In the genomic region with DNA sequence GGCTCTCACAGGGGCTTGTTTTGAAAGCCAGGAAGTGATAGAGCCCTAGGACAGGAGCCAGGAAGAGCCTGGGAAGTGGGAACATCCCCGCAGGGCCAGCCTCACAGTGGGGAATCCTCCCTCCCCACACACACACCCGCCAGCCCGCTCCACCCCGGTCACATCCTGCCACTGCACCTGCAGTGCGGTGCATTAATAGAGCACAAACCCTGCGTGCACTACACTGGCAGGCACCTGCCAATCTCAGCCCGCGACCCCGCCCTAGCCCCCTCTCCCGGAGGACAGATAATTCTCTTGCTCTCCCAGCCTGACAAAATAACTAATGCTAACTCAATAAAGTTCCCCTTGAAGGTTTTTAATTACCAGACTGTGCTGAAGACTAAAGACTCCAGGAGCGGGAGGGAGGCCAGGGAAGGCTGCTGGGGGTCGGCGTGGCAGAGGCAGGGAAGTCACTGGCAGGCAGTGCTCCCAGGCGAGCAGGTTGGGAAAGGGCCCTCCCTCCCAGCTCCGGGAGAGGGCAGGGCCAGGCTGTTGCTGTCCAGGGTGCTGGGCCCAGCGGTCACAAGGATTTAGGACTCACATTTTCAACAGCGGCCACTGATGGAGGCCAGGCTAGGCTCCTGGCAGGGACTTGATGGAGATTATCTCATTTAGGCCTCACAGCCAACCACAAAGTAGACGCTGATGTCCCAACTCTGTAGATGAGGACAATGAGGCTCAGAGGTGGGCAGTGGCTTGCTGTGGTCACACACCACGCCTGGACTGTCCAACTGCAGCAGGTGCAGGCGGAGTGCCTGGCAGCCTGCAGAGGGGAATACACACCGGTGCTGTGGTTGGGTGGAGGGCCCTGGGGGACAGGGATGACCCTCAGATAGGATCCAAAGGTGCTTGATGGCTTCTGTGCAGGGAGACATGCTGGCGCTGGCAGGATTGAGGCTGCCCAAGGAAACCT, we compare ENCODE assay signal across 8 cellular contexts. TPM values are rescaled to one million over a fixed set of nuclear protein-coding genes. Genes with fewer than 3 reads are reported as not detected.
DNase-seq lines count a peak whose midpoint lies in the region; ATAC-seq and TF ChIP-seq lines count a peak whose summit lies in the region.

No MANE protein-coding gene starts in this region.

- peaks cover 50% of the 10 kb centered on the region for H3K4me1 Mint-ChIP-seq in stimulated activated naive CD8-positive, alpha-beta T cell treated with anti-CD3 and anti-CD28 coated beads, Interleukin-15, amount 100 ng/mL, for 72 hours

- H3K36me3 ChIP-seq in fibroblast of lung (ENCODE audit: control insufficient read depth, insufficient read depth, low read length), result no peaks in the 10 kb centered on the region
- no peaks in the 10 kb centered on the region for H3K36me3 ChIP-seq in stomach

- H3K9me3 ChIP-seq in fibroblast of lung (ENCODE audit: control insufficient read depth, insufficient read depth, low read depth, low read length) (no peaks in the 10 kb centered on the region), stomach (no peaks in the 10 kb centered on the region)

- H3K27me3 Mint-ChIP-seq in stimulated activated naive CD8-positive, alpha-beta T cell treated with anti-CD3 and anti-CD28 coated beads, Interleukin-15, amount 100 ng/mL, for 72 hours, result no peaks in the 10 kb centered on the region

- H3K4me3 ChIP-seq in fibroblast of lung (replicated peaks in 1 of 4; ENCODE audit: control extremely low read depth in 1 of 4, insufficient read depth in 1 of 4, low read depth in 3 of 4, low read length in 4 of 4), result no peak overlapping the region
- no peak overlapping the region for H3K4me3 ChIP-seq in stomach

- no peak for TF ChIP-seq EP300 in stomach (IDR thresholded peaks at IDR 0.05)

- H3K9me3 Mint-ChIP-seq in stimulated activated naive CD8-positive, alpha-beta T cell treated with anti-CD3 and anti-CD28 coated beads, Interleukin-15, amount 100 ng/mL, for 72 hours, result no peaks in the 10 kb centered on the region

- H3K27ac ChIP-seq in fibroblast of lung (ENCODE audit: insufficient read depth, low read length), result no peak overlapping the region
- no peak overlapping the region for H3K27ac ChIP-seq in stomach

- TF ChIP-seq POLR2A in stomach (IDR thresholded peaks at IDR 0.05), result no peak

- no peak overlapping the region for H3K9ac ChIP-seq in fibroblast of lung (ENCODE audit: insufficient read depth, low read length)

- H3K27me3 ChIP-seq in fibroblast of lung (ENCODE audit: control insufficient read depth, insufficient read depth, low read length) (no peaks in the 10 kb centered on the region), stomach (no peaks in the 10 kb centered on the region)

- no peak for ATAC-seq in stimulated activated naive CD8-positive, alpha-beta T cell treated with anti-CD3 and anti-CD28 coated beads, Interleukin-15, amount 100 ng/mL, for 72 hours
- no peak for ATAC-seq in stimulated activated naive CD8-positive, alpha-beta T cell treated with anti-CD3 and anti-CD28 coated beads, Interleukin-15, Interleukin-2, amounts not matched to agents 100 U/mL and 50 U/mL, for 24 hours
- ATAC-seq in SK-N-SH treated with all-trans-retinoic acid at 6 μM for 48 hours (peak; percentile 58), GM19324 (IDR thresholded peaks at IDR 0.05; ENCODE audit: low FRiP score, unreplicated experiment) (no peak), HG03460 (IDR thresholded peaks at IDR 0.05; ENCODE audit: unreplicated experiment) (no peak), GM21360 (IDR thresholded peaks at IDR 0.05; ENCODE audit: unreplicated experiment) (no peak)

- no peaks in the 10 kb centered on the region for H3K4me1 ChIP-seq in fibroblast of lung (ENCODE audit: control insufficient read depth, extremely low read depth, insufficient read depth, low read length)
- peaks cover 0 to 21% (median 11%) of the 10 kb centered on the region in 4 donors for H3K4me1 ChIP-seq in stomach

- H3K4me3 Mint-ChIP-seq in stimulated activated naive CD8-positive, alpha-beta T cell treated with anti-CD3 and anti-CD28 coated beads, Interleukin-15, amount 100 ng/mL, for 72 hours, result no peak overlapping the region

- TF ChIP-seq CTCF in fibroblast of lung (conservative IDR thresholded peaks at IDR 0.05 in 1 of 2, IDR thresholded peaks at IDR 0.05 in 1 of 2; ENCODE audit: low read depth in 1 of 2, low read length in 2 of 2) (no peak), stomach (IDR thresholded peaks at IDR 0.05) (no peak)

- H3K79me2 ChIP-seq in fibroblast of lung (ENCODE audit: control insufficient read depth, insufficient read depth, low read length), result no peaks in the 10 kb centered on the region

- H4K20me1 ChIP-seq in fibroblast of lung (ENCODE audit: control insufficient read depth, extremely low read depth, insufficient read depth, low read length), result no peaks in the 10 kb centered on the region

- no peak overlapping the region for H2AFZ ChIP-seq in fibroblast of lung (ENCODE audit: low read length)

- intact Hi-C loops in stomach (cut with DNase I; ENCODE audit: low total_unique reads), result no loop called here

- no peak for DNase-seq in stimulated activated naive CD8-positive, alpha-beta T cell treated with anti-CD3 and anti-CD28 coated beads, Interleukin-15, amount 100 ng/mL, for 72 hours
- no peak for DNase-seq in stimulated activated naive CD8-positive, alpha-beta T cell treated with anti-CD3 and anti-CD28 coated beads, Interleukin-15, Interleukin-2, amounts not matched to agents 100 U/mL and 50 U/mL, for 24 hours
- peak; percentile 36 to 47 for DNase-seq in fibroblast of lung (ENCODE audit: low read depth in 2 of 2)
- DNase-seq in stomach, result peak; percentile 38

- peak overlapping the region; percentile 37 to 65 for H3K27ac Mint-ChIP-seq in stimulated activated naive CD8-positive, alpha-beta T cell treated with anti-CD3 and anti-CD28 coated beads, Interleukin-15, amount 100 ng/mL, for 72 hours

- WGBS in stomach, 5 donors, result 38 to 53% (median 44%) methylated on average over 16 to 22 of the region's 22 CpGs

- no peak overlapping the region for H3K4me2 ChIP-seq in fibroblast of lung (ENCODE audit: extremely low read depth, insufficient read depth, low read length)

TF ChIP-seq in SK-N-SH treated with all-trans-retinoic acid at 6 μM for 48 hours, 23 proteins besides CTCF, POLR2A, EP300 and RAD21 (continues in another document):
- TF ChIP-seq PATZ1 (CRISPR knock-in tag; IDR thresholded peaks at IDR 0.05; ENCODE audit: borderline replicate concordance) (no peak), ARNTL (CRISPR knock-in tag; IDR thresholded peaks at IDR 0.05; ENCODE audit: borderline replicate concordance, low read depth) (no peak), BACH2 (CRISPR knock-in tag; IDR thresholded peaks at IDR 0.05; ENCODE audit: borderline replicate concordance) (no peak), RARB (CRISPR knock-in tag; IDR thresholded peaks at IDR 0.05) (no peak), ZC3H10 (CRISPR knock-in tag; IDR thresholded peaks at IDR 0.05) (no peak), ISL1 (CRISPR knock-in tag; IDR thresholded peaks at IDR 0.05) (no peak), ZFP3 (CRISPR knock-in tag; IDR thresholded peaks at IDR 0.05) (no peak), POU6F1 (CRISPR knock-in tag; IDR thresholded peaks at IDR 0.05; ENCODE audit: borderline replicate concordance, low read depth) (no peak), ZNF70 (CRISPR knock-in tag; IDR thresholded peaks at IDR 0.05) (no peak), ZFP30 (CRISPR knock-in tag; IDR thresholded peaks at IDR 0.05) (no peak), OSR1 (CRISPR knock-in tag; IDR thresholded peaks at IDR 0.05) (no peak)
- TF ChIP-seq, protein P1, sequence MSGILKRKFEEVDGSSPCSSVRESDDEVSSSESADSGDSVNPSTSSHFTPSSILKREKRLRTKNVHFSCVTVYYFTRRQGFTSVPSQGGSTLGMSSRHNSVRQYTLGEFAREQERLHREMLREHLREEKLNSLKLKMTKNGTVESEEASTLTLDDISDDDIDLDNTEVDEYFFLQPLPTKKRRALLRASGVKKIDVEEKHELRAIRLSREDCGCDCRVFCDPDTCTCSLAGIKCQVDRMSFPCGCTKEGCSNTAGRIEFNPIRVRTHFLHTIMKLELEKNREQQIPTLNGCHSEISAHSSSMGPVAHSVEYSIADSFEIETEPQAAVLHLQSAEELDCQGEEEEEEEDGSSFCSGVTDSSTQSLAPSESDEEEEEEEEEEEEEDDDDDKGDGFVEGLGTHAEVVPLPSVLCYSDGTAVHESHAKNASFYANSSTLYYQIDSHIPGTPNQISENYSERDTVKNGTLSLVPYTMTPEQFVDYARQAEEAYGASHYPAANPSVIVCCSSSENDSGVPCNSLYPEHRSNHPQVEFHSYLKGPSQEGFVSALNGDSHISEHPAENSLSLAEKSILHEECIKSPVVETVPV (CRISPR knock-in tag; IDR thresholded peaks at IDR 0.05), result no peak

RNA-seq across cellular contexts. Expression of gene TCF20, which starts 23.9 kb away (rescaled TPM):
- 21.3 and 25.4 TPM in 2 replicates for total RNA-seq in fibroblast of lung
- polyA plus RNA-seq in fibroblast of lung, result 11.8 and 12.0 TPM in 2 replicates
- polyA plus RNA-seq in fibroblast of lung (2012), result 8.3 and 9.9 TPM in 2 replicates
- polyA minus RNA-seq in fibroblast of lung (ENCODE audit: low replicate concordance), result 20.0 and 21.5 TPM in 2 replicates
- 10 to 100 TPM; 11.1 to 50.0 (median 37.5) TPM for total RNA-seq in stomach
- 10 to 100 TPM in 1 of 3 donors, 1 to 10 TPM in 2; 5.8 to 11.0 (median 7.3) TPM for polyA plus RNA-seq in stomach

Comparison
In these comparisons a context has a peak if more than half of its experiments do, and no peak if none do; other contexts are left out.
1. DNase-seq: peak in fibroblast of lung (2 of 2) and stomach (single experiment); none in stimulated activated naive CD8-positive, alpha-beta T cell treated with anti-CD3 and anti-CD28 coated beads, Interleukin-15, amount 100 ng/mL, for 72 hours (0 of 2) and stimulated activated naive CD8-positive, alpha-beta T cell treated with anti-CD3 and anti-CD28 coated beads, Interleukin-15, Interleukin-2, amounts not matched to agents 100 U/mL and 50 U/mL, for 24 hours (single experiment).